1 cellular context compared by ENCODE assay signal in the genomic region with DNA sequence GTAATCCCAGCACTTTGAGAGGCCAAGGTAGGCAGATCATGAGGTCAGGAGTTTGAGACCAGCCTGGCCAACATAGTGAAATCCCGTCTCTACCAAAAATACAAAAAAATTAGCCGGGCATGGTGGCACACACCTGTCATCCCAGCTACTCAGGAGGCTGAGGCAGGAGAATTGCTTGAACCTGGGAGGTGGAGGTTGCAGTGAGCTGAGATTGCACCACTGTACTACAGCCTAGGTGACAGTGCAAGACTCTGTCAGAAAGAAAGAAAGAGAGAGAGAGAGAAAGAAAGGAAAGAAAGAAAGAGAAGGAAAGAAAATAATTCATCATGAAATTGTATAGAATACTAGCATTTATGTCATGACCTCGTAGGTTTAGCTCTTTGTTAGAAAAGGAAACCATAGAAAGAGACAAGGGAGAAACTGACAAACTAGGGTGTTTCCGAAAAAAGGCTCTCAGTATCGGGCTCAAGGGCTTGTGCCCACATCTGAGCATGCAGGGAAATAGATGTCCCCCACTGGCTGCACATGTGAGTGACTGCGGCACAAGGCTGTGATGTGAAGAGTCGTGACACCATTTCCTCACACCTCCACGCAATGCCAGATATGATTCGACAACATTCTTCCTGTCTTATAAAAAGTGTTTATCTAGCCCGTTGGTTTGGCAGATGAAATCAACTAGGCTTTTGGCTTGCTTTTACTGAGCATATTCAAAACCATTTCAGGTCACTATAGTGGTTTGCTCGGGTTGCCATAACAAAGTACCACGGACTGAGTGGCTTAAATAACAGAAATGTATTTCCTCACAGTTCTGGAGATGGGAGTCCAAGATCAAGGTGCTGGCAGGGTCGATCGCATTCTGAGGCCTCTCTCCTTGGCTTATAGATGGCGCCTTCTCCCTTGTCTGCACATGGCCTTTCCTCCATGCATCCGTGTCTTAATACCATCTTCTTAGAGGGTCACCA.
TF ChIP-seq lines count a peak whose summit lies in the region.

No MANE protein-coding gene starts in this region.

TF ChIP-seq in K562, 482 proteins besides CTCF, POLR2A, EP300 and RAD21 (continues in another document):
- no peak for TF ChIP-seq TCFL5 (CRISPR knock-in tag; conservative IDR thresholded peaks at IDR 0.05)
- no peak for TF ChIP-seq LEF1 (IDR thresholded peaks at IDR 0.05)
- TF ChIP-seq ATF7 (IDR thresholded peaks at IDR 0.05): peak; percentile 30; the same call in 1 of the 2 replicates
- TF ChIP-seq PHF21A (IDR thresholded peaks at IDR 0.05; ENCODE audit: borderline replicate concordance, low read depth): no peak
- TF ChIP-seq U2AF2 (optimal IDR thresholded peaks at IDR 0.05; ENCODE audit: low read depth, low read length): no peak
- TF ChIP-seq ZNF431 (CRISPR knock-in tag; IDR thresholded peaks at IDR 0.05): no peak
- TF ChIP-seq STAT6 (CRISPR knock-in tag; IDR thresholded peaks at IDR 0.05): no peak
- TF ChIP-seq NRF1 (conservative IDR thresholded peaks at IDR 0.05 in 1 of 2, IDR thresholded peaks at IDR 0.05 in 1 of 2): no peak
- TF ChIP-seq MCM5 (IDR thresholded peaks at IDR 0.05; ENCODE audit: low read depth): no peak
- TF ChIP-seq STAT5B (CRISPR knock-in tag; IDR thresholded peaks at IDR 0.05): no peak
- TF ChIP-seq ZBTB2 (IDR thresholded peaks at IDR 0.05): peak; percentile 42; the same call in 1 of the 2 replicates
- TF ChIP-seq ZNF134 (CRISPR knock-in tag; conservative IDR thresholded peaks at IDR 0.05): no peak
- no peak for TF ChIP-seq PCBP1 (IDR thresholded peaks at IDR 0.05; ENCODE audit: low read depth, low read length, poor library complexity, severe bottlenecking)
- no peak for TF ChIP-seq MCM2 (IDR thresholded peaks at IDR 0.05; ENCODE audit: low read depth)
- TF ChIP-seq, protein P1, sequence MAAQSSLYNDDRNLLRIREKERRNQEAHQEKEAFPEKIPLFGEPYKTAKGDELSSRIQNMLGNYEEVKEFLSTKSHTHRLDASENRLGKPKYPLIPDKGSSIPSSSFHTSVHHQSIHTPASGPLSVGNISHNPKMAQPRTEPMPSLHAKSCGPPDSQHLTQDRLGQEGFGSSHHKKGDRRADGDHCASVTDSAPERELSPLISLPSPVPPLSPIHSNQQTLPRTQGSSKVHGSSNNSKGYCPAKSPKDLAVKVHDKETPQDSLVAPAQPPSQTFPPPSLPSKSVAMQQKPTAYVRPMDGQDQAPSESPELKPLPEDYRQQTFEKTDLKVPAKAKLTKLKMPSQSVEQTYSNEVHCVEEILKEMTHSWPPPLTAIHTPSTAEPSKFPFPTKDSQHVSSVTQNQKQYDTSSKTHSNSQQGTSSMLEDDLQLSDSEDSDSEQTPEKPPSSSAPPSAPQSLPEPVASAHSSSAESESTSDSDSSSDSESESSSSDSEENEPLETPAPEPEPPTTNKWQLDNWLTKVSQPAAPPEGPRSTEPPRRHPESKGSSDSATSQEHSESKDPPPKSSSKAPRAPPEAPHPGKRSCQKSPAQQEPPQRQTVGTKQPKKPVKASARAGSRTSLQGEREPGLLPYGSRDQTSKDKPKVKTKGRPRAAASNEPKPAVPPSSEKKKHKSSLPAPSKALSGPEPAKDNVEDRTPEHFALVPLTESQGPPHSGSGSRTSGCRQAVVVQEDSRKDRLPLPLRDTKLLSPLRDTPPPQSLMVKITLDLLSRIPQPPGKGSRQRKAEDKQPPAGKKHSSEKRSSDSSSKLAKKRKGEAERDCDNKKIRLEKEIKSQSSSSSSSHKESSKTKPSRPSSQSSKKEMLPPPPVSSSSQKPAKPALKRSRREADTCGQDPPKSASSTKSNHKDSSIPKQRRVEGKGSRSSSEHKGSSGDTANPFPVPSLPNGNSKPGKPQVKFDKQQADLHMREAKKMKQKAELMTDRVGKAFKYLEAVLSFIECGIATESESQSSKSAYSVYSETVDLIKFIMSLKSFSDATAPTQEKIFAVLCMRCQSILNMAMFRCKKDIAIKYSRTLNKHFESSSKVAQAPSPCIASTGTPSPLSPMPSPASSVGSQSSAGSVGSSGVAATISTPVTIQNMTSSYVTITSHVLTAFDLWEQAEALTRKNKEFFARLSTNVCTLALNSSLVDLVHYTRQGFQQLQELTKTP (IDR thresholded peaks at IDR 0.05; ENCODE audit: low read depth in 1 of 2, partially characterized antibody in 2 of 2): peak; percentile 14 to 39
- peak; percentile 91; the same call in 1 of the 2 replicates for TF ChIP-seq HDGF (IDR thresholded peaks at IDR 0.05)
- TF ChIP-seq ZNF239 (CRISPR knock-in tag; IDR thresholded peaks at IDR 0.05): no peak
- no peak for TF ChIP-seq ETV6 (IDR thresholded peaks at IDR 0.05; ENCODE audit: borderline replicate concordance in 1 of 2, low read depth in 2 of 2, low read length in 1 of 2)
- no peak for TF ChIP-seq ETV6 (CRISPR knock-in tag; IDR thresholded peaks at IDR 0.05; ENCODE audit: borderline replicate concordance)
- TF ChIP-seq NR2F6 (CRISPR knock-in tag; IDR thresholded peaks at IDR 0.05): no peak
- TF ChIP-seq PRDM10 (IDR thresholded peaks at IDR 0.05; ENCODE audit: partially characterized antibody): no peak
- TF ChIP-seq, protein P2, sequence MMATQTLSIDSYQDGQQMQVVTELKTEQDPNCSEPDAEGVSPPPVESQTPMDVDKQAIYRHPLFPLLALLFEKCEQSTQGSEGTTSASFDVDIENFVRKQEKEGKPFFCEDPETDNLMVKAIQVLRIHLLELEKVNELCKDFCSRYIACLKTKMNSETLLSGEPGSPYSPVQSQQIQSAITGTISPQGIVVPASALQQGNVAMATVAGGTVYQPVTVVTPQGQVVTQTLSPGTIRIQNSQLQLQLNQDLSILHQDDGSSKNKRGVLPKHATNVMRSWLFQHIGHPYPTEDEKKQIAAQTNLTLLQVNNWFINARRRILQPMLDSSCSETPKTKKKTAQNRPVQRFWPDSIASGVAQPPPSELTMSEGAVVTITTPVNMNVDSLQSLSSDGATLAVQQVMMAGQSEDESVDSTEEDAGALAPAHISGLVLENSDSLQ (IDR thresholded peaks at IDR 0.05): peak; percentile 65; the same call in 1 of the 2 replicates
- peak; percentile 51 for TF ChIP-seq POLR2B (IDR thresholded peaks at IDR 0.05; ENCODE audit: low read depth, partially characterized antibody)
- no peak for TF ChIP-seq ZBTB33 (CRISPR knock-in tag; IDR thresholded peaks at IDR 0.05)
- no peak for TF ChIP-seq FOXJ3 (CRISPR knock-in tag; IDR thresholded peaks at IDR 0.05)
- no peak for TF ChIP-seq MEF2D (tag; conservative IDR thresholded peaks at IDR 0.05; ENCODE audit: low read depth)
- no peak for TF ChIP-seq FOXK1 (CRISPR knock-in tag; IDR thresholded peaks at IDR 0.05; ENCODE audit: borderline replicate concordance)
- TF ChIP-seq E2F4 (CRISPR knock-in tag; IDR thresholded peaks at IDR 0.05; ENCODE audit: low read depth): no peak
- TF ChIP-seq RUNX1 (IDR thresholded peaks at IDR 0.05; ENCODE audit: low read depth): no peak
- TF ChIP-seq ZBTB11 (CRISPR knock-in tag; IDR thresholded peaks at IDR 0.05): no peak
- no peak for TF ChIP-seq PHF20 (IDR thresholded peaks at IDR 0.05; ENCODE audit: partially characterized antibody)
- no peak for TF ChIP-seq CCAR2 (IDR thresholded peaks at IDR 0.05; ENCODE audit: low read depth, low read length)
